ENCODE assay signal across 21 cellular contexts in the genomic region with DNA sequence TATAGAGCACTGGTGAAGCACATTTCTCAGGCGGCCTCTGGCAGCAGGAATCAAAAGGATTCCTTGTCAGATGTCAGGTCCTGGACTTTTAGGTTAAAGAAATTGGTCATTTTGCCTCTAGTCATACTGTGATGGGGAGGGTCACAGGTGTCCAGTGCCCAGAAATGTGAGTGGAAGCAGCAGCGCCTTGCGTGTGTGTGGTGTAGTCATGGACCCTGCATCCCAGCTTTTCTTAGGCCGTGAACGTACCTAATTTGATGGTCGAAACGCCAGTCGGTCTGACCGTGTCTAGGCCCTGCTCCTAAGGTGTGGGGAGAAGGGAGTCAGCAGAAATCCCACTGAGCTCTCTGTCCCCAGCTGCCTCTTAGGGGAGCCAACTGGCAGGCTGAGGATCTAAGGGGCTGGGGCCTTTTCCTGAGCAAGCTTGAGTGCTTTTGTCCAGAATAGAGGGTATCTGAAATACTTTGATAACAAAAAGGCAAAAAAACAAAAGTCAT.
"Had no signal": no experiment of that assay in that cellular context is flagged by ENCODE, and none has a peak within 500 bp of the region (broad histone marks: within the 10 kb centered on the region; RNA-seq: fewer than 3 reads in every experiment).

No MANE protein-coding gene starts in this region.

- DNase-seq: activated B cell treated with CpG ODN at 0.5 μM for 24 hours; activated CD4-positive, alpha-beta T cell treated with anti-CD3 and anti-CD28 coated beads for 48 hours; activated CD8-positive, alpha-beta memory T cell treated with anti-CD3 and anti-CD28 coated beads, Interleukin-2, amount 50 U/mL, for 48 hours; activated gamma-delta T cell; colonic mucosa; erythroblast; gastrocnemius medialis; right cardiac atrium; stimulated activated naive CD8-positive, alpha-beta T cell treated with anti-CD3 and anti-CD28 coated beads, Interleukin-15, amount 100 ng/mL, for 72 hours; T-cell; T-helper 9 cell; transverse colon had no signal

- H3K36me3 ChIP-seq: colonic mucosa had no signal

- H3K4me1 ChIP-seq: ascending aorta, colonic mucosa, suprapubic skin had no signal

- H3K27ac Mint-ChIP-seq: activated B cell treated with CpG ODN at 0.5 μM for 24 hours, mesothelial cell of epicardium had no signal

- H3K27me3 Mint-ChIP-seq: activated B cell treated with CpG ODN at 0.5 μM for 24 hours; central memory CD8-positive, alpha-beta T cell; stimulated activated naive CD8-positive, alpha-beta T cell treated with anti-CD3 and anti-CD28 coated beads, Interleukin-15, amount 100 ng/mL, for 72 hours; T-cell had no signal

- H3K27ac ChIP-seq: ascending aorta, gastrocnemius medialis, prostate gland, skin epidermis, suprapubic skin, vagina had no signal

- H3K9me3 Mint-ChIP-seq: activated B cell treated with CpG ODN at 0.5 μM for 24 hours; central memory CD8-positive, alpha-beta T cell; mesothelial cell of epicardium; stimulated activated naive CD8-positive, alpha-beta T cell treated with anti-CD3 and anti-CD28 coated beads, Interleukin-15, amount 100 ng/mL, for 72 hours; T-cell had no signal

- ATAC-seq: gastrocnemius medialis; right cardiac atrium; stimulated activated naive CD8-positive, alpha-beta T cell treated with anti-CD3 and anti-CD28 coated beads, Interleukin-15, amount 100 ng/mL, for 72 hours; T-cell had no signal

- H3K27me3 ChIP-seq: ascending aorta, colonic mucosa, gastrocnemius medialis, suprapubic skin, transverse colon, vagina had no signal

- H3K4me1 Mint-ChIP-seq: activated B cell treated with CpG ODN at 0.5 μM for 24 hours, mesothelial cell of epicardium, neural crest cell had no signal

- H3K9me3 ChIP-seq: ascending aorta, colonic mucosa, gastrocnemius medialis, prostate gland, suprapubic skin, transverse colon, vagina had no signal

- H3K4me3 Mint-ChIP-seq: activated B cell treated with CpG ODN at 0.5 μM for 24 hours; central memory CD8-positive, alpha-beta T cell; mesothelial cell of epicardium; neural crest cell; stimulated activated naive CD8-positive, alpha-beta T cell treated with anti-CD3 and anti-CD28 coated beads, Interleukin-15, amount 100 ng/mL, for 72 hours; T-cell had no signal

- H3K4me3 ChIP-seq: ascending aorta, colonic mucosa, gastrocnemius medialis, lung, prostate gland, skin epidermis, suprapubic skin, transverse colon, vagina had no signal
